Comparison of ENCODE assay signal across 8 cellular contexts in the genomic region with DNA sequence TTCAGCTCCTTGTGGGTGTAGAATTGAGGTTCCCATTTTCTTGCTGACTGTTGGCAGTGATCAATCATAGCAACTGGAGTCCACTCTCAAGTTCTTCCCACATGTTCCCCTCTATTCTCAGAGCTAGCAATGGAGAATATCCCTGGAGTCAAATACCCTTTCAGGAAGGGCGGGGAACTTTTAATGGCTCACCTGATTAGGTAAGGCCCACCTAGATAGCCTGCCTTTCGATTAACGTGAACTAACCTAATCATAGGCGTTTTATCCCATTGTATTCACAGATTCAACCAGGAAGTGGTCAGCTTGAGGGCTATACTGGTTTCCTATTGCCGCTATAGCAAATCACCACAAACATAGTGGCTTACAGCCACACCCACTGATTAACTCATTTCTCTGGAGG. TPM values are rescaled to one million over a fixed set of nuclear protein-coding genes. Genes with fewer than 3 reads are reported as not detected.
"Had no signal": no experiment of that assay in that cellular context is flagged by ENCODE, and none has a peak within 500 bp of the region (broad histone marks: within the 10 kb centered on the region; RNA-seq: fewer than 3 reads in every experiment).

No MANE protein-coding gene starts in this region.

- H2AFZ ChIP-seq: GM23248 had no signal

- ATAC-seq: HCT116 had no signal

- H3K9me3 ChIP-seq: HAP-1 had no signal

- H3K27ac ChIP-seq: GM23248 had no signal

- H3K9ac ChIP-seq: GM23248 had no signal

- H3K4me3 ChIP-seq: GM23248, HAP-1 had no signal

- H3K4me1 ChIP-seq: HAP-1 had no signal

- H3K36me3 ChIP-seq: HAP-1 had no signal

- DNase-seq: GM23248, GOT3, H7, IMR-90 had no signal

RNA-seq across cellular contexts. Expression of gene LRRC55, which starts 7.1 kb away (rescaled TPM):
- total RNA-seq: GM23248, H4, HT-29, IMR-90 had no signal
